9 cellular contexts compared by ENCODE assay signal in genomic region chr3:18499256-18499655, GRCh38.
DNase-seq lines count a peak whose midpoint lies in the region; ATAC-seq and TF ChIP-seq lines count a peak whose summit lies in the region.
"Had no signal": no experiment of that assay in that cellular context is flagged by ENCODE, and none has a peak within 500 bp of the region (broad histone marks: within the 10 kb centered on the region; RNA-seq: fewer than 3 reads in every experiment).

No MANE protein-coding gene starts in this region.

- H3K27me3 ChIP-seq in DND-41 (ENCODE audit: insufficient read depth, low read length, poor library complexity), result no peaks in the 10 kb centered on the region

- H2AFZ ChIP-seq in DND-41 (ENCODE audit: low read depth, low read length), result peak overlapping the region; percentile 41

- H3K79me2 ChIP-seq in DND-41 (ENCODE audit: insufficient read depth, low read length), result no peaks in the 10 kb centered on the region

- peaks cover 19% of the 10 kb centered on the region for H3K4me1 ChIP-seq in DND-41 (ENCODE audit: insufficient read depth, low read length)

- peak; percentile 67 for DNase-seq in DND-41
- DNase-seq in activated T-helper 2 cell treated with anti-CD3 and anti-CD28 coated beads, Interferon-gamma antibody, Interleukin-2, Interleukin-4, amounts not matched to agents 10 μg/mL and 5 μg/mL and 100 μg/mL, durations not matched to agents 14 hours and 24 hours and 36 hours (ENCODE audit: low spot score), result no peak
- no peak for DNase-seq in iPS-NIHi7 (ENCODE audit: extremely low spot score)
- DNase-seq in SW480 (ENCODE audit: low spot score), result no peak
- DNase-seq in NCI-H1048 (lab: John Stamatoyannopoulos, UW), result no peak

- ATAC-seq in DND-41 (ENCODE audit: insufficient read depth, low read depth) (peak; percentile 100), GM19467 (IDR thresholded peaks at IDR 0.05; ENCODE audit: unreplicated experiment) (peak; percentile 89), HG03378 (IDR thresholded peaks at IDR 0.05; ENCODE audit: unreplicated experiment) (peak; percentile 93), HG02571 (IDR thresholded peaks at IDR 0.05; ENCODE audit: unreplicated experiment) (no peak)

- no peak for TF ChIP-seq CTCF in DND-41 (IDR thresholded peaks at IDR 0.05; ENCODE audit: borderline replicate concordance, extremely low read depth, low read length, poor library complexity, severe bottlenecking)

- no peaks in the 10 kb centered on the region for H3K36me3 ChIP-seq in DND-41 (ENCODE audit: insufficient read depth, low read length)

- H3K27ac Mint-ChIP-seq in activated T-helper 2 cell treated with anti-CD3 and anti-CD28 coated beads, Interferon-gamma antibody, Interleukin-2, Interleukin-4, amounts not matched to agents 10 μg/mL and 5 μg/mL and 100 μg/mL, durations not matched to agents 14 hours and 24 hours and 36 hours, result peak overlapping the region; percentile 59

- intact Hi-C loops in activated T-helper 2 cell treated with anti-CD3 and anti-CD28 coated beads, Interferon-gamma antibody, Interleukin-2, Interleukin-4, amounts not matched to agents 10 μg/mL and 5 μg/mL and 100 μg/mL, durations not matched to agents 14 hours and 24 hours and 36 hours (cut with micrococcal nuclease), result no loop called here

- peaks cover 52% of the 10 kb centered on the region for H3K36me3 Mint-ChIP-seq in activated T-helper 2 cell treated with anti-CD3 and anti-CD28 coated beads, Interferon-gamma antibody, Interleukin-2, Interleukin-4, amounts not matched to agents 10 μg/mL and 5 μg/mL and 100 μg/mL, durations not matched to agents 14 hours and 24 hours and 36 hours (ENCODE audit: low read depth)
- H3K36me3 Mint-ChIP-seq: IgD-negative memory B cell had no signal

- H3K9me3 ChIP-seq in DND-41 (ENCODE audit: insufficient read depth, low read length, severe bottlenecking), result no peaks in the 10 kb centered on the region

- peak overlapping the region; percentile 53 for H3K27ac ChIP-seq in DND-41 (ENCODE audit: low read length)

- H3K9me3 Mint-ChIP-seq in activated T-helper 2 cell treated with anti-CD3 and anti-CD28 coated beads, Interferon-gamma antibody, Interleukin-2, Interleukin-4, amounts not matched to agents 10 μg/mL and 5 μg/mL and 100 μg/mL, durations not matched to agents 14 hours and 24 hours and 36 hours, result peaks cover 18% of the 10 kb centered on the region

- H3K27me3 Mint-ChIP-seq in activated T-helper 2 cell treated with anti-CD3 and anti-CD28 coated beads, Interferon-gamma antibody, Interleukin-2, Interleukin-4, amounts not matched to agents 10 μg/mL and 5 μg/mL and 100 μg/mL, durations not matched to agents 14 hours and 24 hours and 36 hours (ENCODE audit: low read depth), result no peaks in the 10 kb centered on the region

- H3K9ac ChIP-seq in DND-41 (ENCODE audit: low read depth, low read length), result no peak overlapping the region

- H4K20me1 ChIP-seq in DND-41 (ENCODE audit: insufficient read depth, low read length), result no peaks in the 10 kb centered on the region

- H3K4me3 ChIP-seq in DND-41 (ENCODE audit: low read depth in 1 of 2, low read length in 2 of 2), result 0 out of 4 replicates have a peak overlapping the region, but pooled peaks of 1 of the 2 experiments have one; percentile 0

- peaks cover 37% of the 10 kb centered on the region for H3K4me1 Mint-ChIP-seq in activated T-helper 2 cell treated with anti-CD3 and anti-CD28 coated beads, Interferon-gamma antibody, Interleukin-2, Interleukin-4, amounts not matched to agents 10 μg/mL and 5 μg/mL and 100 μg/mL, durations not matched to agents 14 hours and 24 hours and 36 hours (ENCODE audit: low read depth)

- no peak overlapping the region for H3K4me3 Mint-ChIP-seq in activated T-helper 2 cell treated with anti-CD3 and anti-CD28 coated beads, Interferon-gamma antibody, Interleukin-2, Interleukin-4, amounts not matched to agents 10 μg/mL and 5 μg/mL and 100 μg/mL, durations not matched to agents 14 hours and 24 hours and 36 hours (ENCODE audit: low read depth)

- peak overlapping the region; percentile 48 for H3K4me2 ChIP-seq in DND-41 (ENCODE audit: insufficient read depth, low read length)
